27 cellular contexts compared by ENCODE assay signal in the genomic region with DNA sequence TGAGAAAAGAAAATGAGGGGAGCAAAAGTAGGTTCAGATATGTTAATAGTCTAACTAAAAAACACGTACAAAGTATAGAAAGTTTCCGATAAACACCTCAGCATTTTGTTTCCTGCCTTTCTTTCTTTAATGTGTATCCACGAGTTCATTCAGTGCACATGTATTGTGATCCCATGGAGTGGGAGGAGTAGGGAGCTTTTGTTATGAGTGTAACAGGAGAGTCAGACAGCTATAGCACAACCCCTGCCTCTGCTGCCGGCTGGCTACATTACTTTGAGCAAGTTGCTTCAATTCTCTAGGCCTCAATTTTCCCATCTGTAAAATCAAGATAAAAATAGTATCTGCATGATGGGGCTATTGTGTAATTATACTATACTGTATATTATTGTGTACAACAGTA.
"Had no signal": no experiment of that assay in that cellular context is flagged by ENCODE, and none has a peak within 500 bp of the region (broad histone marks: within the 10 kb centered on the region; RNA-seq: fewer than 3 reads in every experiment).

No MANE protein-coding gene starts in this region.

- H3K4me1 Mint-ChIP-seq: activated CD4-positive, alpha-beta memory T cell treated with anti-CD3 and anti-CD28 coated beads, Interleukin-2, amount 10 ng/mL, durations not matched to agents 7 days and 5 days; activated CD4-positive, alpha-beta T cell treated with anti-CD3 and anti-CD28 coated beads, Interleukin-2, amount 10 ng/mL, durations not matched to agents 7 days and 5 days had no signal

- H3K27ac Mint-ChIP-seq: activated CD4-positive, alpha-beta memory T cell treated with anti-CD3 and anti-CD28 coated beads, Interleukin-2, amount 10 ng/mL, durations not matched to agents 7 days and 5 days; activated CD4-positive, alpha-beta T cell treated with anti-CD3 and anti-CD28 coated beads, Interleukin-2, amount 10 ng/mL, durations not matched to agents 7 days and 5 days; activated naive CD8-positive, alpha-beta T cell; activated T-helper 1 cell treated with anti-CD3 and anti-CD28 coated beads, Interleukin-12 subunit alpha, Interleukin-12 subunit beta, Interleukin-2, Interleukin-4 antibody, amounts not matched to agents 30 ng/mL and 10 ng/mL and 1 ng/mL, durations not matched to agents 14 hours and 24 hours and 36 hours; effector memory CD8-positive, alpha-beta T cell had no signal

- H3K4me3 Mint-ChIP-seq: activated CD4-positive, alpha-beta memory T cell treated with anti-CD3 and anti-CD28 coated beads, Interleukin-2, amount 10 ng/mL, durations not matched to agents 7 days and 5 days; activated CD4-positive, alpha-beta T cell treated with anti-CD3 and anti-CD28 coated beads, Interleukin-2, amount 10 ng/mL, durations not matched to agents 7 days and 5 days; activated naive CD8-positive, alpha-beta T cell; activated T-cell treated with anti-CD3 and anti-CD28 coated beads, Interleukin-2, amount 50 U/mL, for 4 hours; activated T-helper 1 cell treated with anti-CD3 and anti-CD28 coated beads, Interleukin-12 subunit alpha, Interleukin-12 subunit beta, Interleukin-2, Interleukin-4 antibody, amounts not matched to agents 30 ng/mL and 10 ng/mL and 1 ng/mL, durations not matched to agents 14 hours and 24 hours and 36 hours; effector memory CD8-positive, alpha-beta T cell had no signal

- DNase-seq: activated CD4-positive, alpha-beta memory T cell treated with anti-CD3 and anti-CD28 coated beads, Interleukin-2, amount 10 ng/mL, durations not matched to agents 7 days and 5 days; activated CD4-positive, alpha-beta T cell treated with anti-CD3 and anti-CD28 coated beads for 4 hours; activated CD4-positive, alpha-beta T cell treated with anti-CD3 and anti-CD28 coated beads, Interleukin-2, amount 10 ng/mL, durations not matched to agents 7 days and 5 days; activated CD4-positive, alpha-beta T cell treated with anti-CD3 and anti-CD28 coated beads, Interleukin-2, amount 50 U/mL, for 4 hours; activated CD4-positive, CD25-positive, alpha-beta regulatory T cell; activated CD4-positive, CD25-positive, alpha-beta regulatory T cell treated with anti-CD3 and anti-CD28 coated beads, Interleukin-2, amount 50 U/mL, for 72 hours; activated CD8-positive, alpha-beta memory T cell treated with anti-CD3 and anti-CD28 coated beads, Interleukin-2, amount 50 U/mL, for 48 hours; activated gamma-delta T cell; activated naive CD4-positive, alpha-beta T cell; activated naive CD4-positive, alpha-beta T cell treated with anti-CD3 and anti-CD28 coated beads, Interleukin-2, amount 50 U/mL, for 16 hours; activated T-cell treated with anti-CD3 and anti-CD28 coated beads, Interleukin-2, amount 50 U/mL, for 4 hours; amniotic stem cell; anterior cingulate cortex; brain microvascular endothelial cell; caudate nucleus; cortex of kidney; dermis blood vessel endothelial cell; effector CD4-positive, alpha-beta T cell; effector memory CD8-positive, alpha-beta T cell; erythroblast; foreskin keratinocyte; gastrocnemius medialis; glutamatergic neuron; heart left ventricle; T-helper 2 cell had no signal

- ATAC-seq: activated T-cell treated with anti-CD3 and anti-CD28 coated beads, Interleukin-2, amount 50 U/mL, for 4 hours; effector memory CD8-positive, alpha-beta T cell; foreskin keratinocyte; gastrocnemius medialis; heart left ventricle had no signal

- H3K27me3 Mint-ChIP-seq: activated CD4-positive, alpha-beta memory T cell treated with anti-CD3 and anti-CD28 coated beads, Interleukin-2, amount 10 ng/mL, durations not matched to agents 7 days and 5 days; activated CD4-positive, alpha-beta T cell treated with anti-CD3 and anti-CD28 coated beads, Interleukin-2, amount 10 ng/mL, durations not matched to agents 7 days and 5 days; activated naive CD8-positive, alpha-beta T cell; effector memory CD8-positive, alpha-beta T cell had no signal

- H3K36me3 Mint-ChIP-seq: activated naive CD8-positive, alpha-beta T cell had no signal
